20 cellular contexts compared by ENCODE assay signal in the genomic region with DNA sequence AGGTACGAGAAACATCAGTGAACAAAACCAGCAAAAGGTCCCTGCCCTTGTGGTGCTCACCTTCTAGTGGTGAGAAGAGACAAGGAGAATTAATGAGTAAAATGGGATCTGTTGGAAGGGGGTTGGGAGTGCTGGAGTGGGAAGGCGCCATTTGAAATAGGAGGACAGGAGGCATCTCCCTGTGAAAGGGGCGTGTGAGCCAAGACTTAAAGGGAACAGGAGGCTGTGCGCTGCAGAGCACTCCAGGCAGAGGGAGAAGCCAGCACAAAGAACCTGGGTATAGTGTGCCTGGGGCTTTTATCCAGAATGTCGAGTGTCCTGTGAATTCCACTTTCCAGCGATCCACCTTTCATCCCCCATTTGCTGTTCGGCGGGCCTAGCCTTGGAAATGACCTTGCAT.
"Had no signal": no experiment of that assay in that cellular context is flagged by ENCODE, and none has a peak within 500 bp of the region (broad histone marks: within the 10 kb centered on the region; RNA-seq: fewer than 3 reads in every experiment).

No MANE protein-coding gene starts in this region.

- DNase-seq: activated CD4-positive, alpha-beta memory T cell treated with anti-CD3 and anti-CD28 coated beads, Interleukin-2, amount 10 ng/mL, durations not matched to agents 7 days and 5 days; activated CD4-positive, alpha-beta T cell treated with anti-CD3 and anti-CD28 coated beads, Interleukin-2, amount 10 ng/mL, durations not matched to agents 7 days and 5 days; cortex of kidney; effector memory CD8-positive, alpha-beta T cell; heart left ventricle; hypothalamus; kidney; left colon; midbrain; naive thymus-derived CD4-positive, alpha-beta T cell; nucleus accumbens; psoas muscle; sigmoid colon; small intestine; stimulated activated CD4-positive, alpha-beta T cell treated with anti-CD3 and anti-CD28 coated beads, Interleukin-4, amount 100 ng/mL, for 24 hours; stomach; tibial artery; upper lobe of right lung had no signal

- H3K27ac ChIP-seq: foreskin keratinocyte, heart left ventricle, parathyroid adenoma, psoas muscle, sigmoid colon, stomach, tibial artery, upper lobe of right lung had no signal

- H3K4me3 ChIP-seq: heart left ventricle, psoas muscle, sigmoid colon, stomach, tibial artery, upper lobe of right lung had no signal

- H2AFZ ChIP-seq: parathyroid adenoma had no signal

- H3K4me1 ChIP-seq: foreskin keratinocyte, heart left ventricle, parathyroid adenoma, psoas muscle, stomach, upper lobe of right lung had no signal

- H3K36me3 ChIP-seq: heart left ventricle, sigmoid colon, stomach, tibial artery, upper lobe of right lung had no signal

- H3K9me3 ChIP-seq: heart left ventricle, psoas muscle, sigmoid colon, stomach, tibial artery, upper lobe of right lung had no signal

- ATAC-seq: heart left ventricle; left colon; naive thymus-derived CD4-positive, alpha-beta T cell; psoas muscle; upper lobe of right lung had no signal

- H3K27me3 ChIP-seq: heart left ventricle, sigmoid colon, stomach, tibial artery, upper lobe of right lung had no signal

- H3K9ac ChIP-seq: parathyroid adenoma had no signal
